ENCODE assay signal across 11 cellular contexts in genomic region chr1:199279872-199280649, GRCh38.
DNase-seq lines count a peak whose midpoint lies in the region; ATAC-seq and TF ChIP-seq lines count a peak whose summit lies in the region.
"Had no signal": no experiment of that assay in that cellular context is flagged by ENCODE, and none has a peak within 500 bp of the region (broad histone marks: within the 10 kb centered on the region; RNA-seq: fewer than 3 reads in every experiment).

No MANE protein-coding gene starts in this region.

- peak overlapping the region; percentile 81 for H2AFZ ChIP-seq in HCT116 (ENCODE audit: low read depth, low read length, poor library complexity, severe bottlenecking)
- no peak overlapping the region for H2AFZ ChIP-seq in OCI-LY3 (ENCODE audit: low read depth, low read length)
- H2AFZ ChIP-seq in neural progenitor cell (replicated peaks): no peak overlapping the region

- no peak overlapping the region for H3K4me2 ChIP-seq in HCT116 (ENCODE audit: low read length)
- H3K4me2 ChIP-seq in OCI-LY3 (ENCODE audit: low read length): no peak overlapping the region
- H3K4me2 ChIP-seq in neural progenitor cell: no peak overlapping the region

- H3K27ac Mint-ChIP-seq in neural progenitor cell: peak overlapping the region; percentile 54
- H3K27ac Mint-ChIP-seq: WTC11 had no signal

- ATAC-seq in GM18511 (IDR thresholded peaks at IDR 0.05; ENCODE audit: unreplicated experiment) (peak; percentile 77), HCT116 (peak; percentile 77)
- ATAC-seq: WTC11 had no signal

- H3K4me1 Mint-ChIP-seq in neural progenitor cell: no peaks in the 10 kb centered on the region

- H3K36me3 ChIP-seq in HCT116 (ENCODE audit: control insufficient read depth in 1 of 2, insufficient read depth in 2 of 2, low read length in 2 of 2) (no peaks in the 10 kb centered on the region), OCI-LY3 (replicated peaks; ENCODE audit: low read depth, low read length) (peaks cover 6% of the 10 kb centered on the region), neural progenitor cell (no peaks in the 10 kb centered on the region)
- H3K36me3 ChIP-seq: HAP-1 had no signal

- no peak overlapping the region for H3K9ac ChIP-seq in HCT116 (ENCODE audit: low read length)
- H3K9ac ChIP-seq in OCI-LY3 (ENCODE audit: low read length): no peak overlapping the region
- no peak overlapping the region for H3K9ac ChIP-seq in neural progenitor cell

- peak in 2 of 3 experiments; percentile 33 to 39; a peak in 4 of 6 replicates for TF ChIP-seq CTCF in HCT116 (IDR thresholded peaks at IDR 0.05 in 2 of 3, conservative IDR thresholded peaks at IDR 0.05 in 1 of 3; ENCODE audit: borderline replicate concordance in 1 of 3, insufficient read depth in 1 of 3, low read depth in 2 of 3, low read length in 2 of 3)
- 0 out of 2 replicates have a peak, but pooled peaks have one; percentile 13 for TF ChIP-seq CTCF in OCI-LY3 (IDR thresholded peaks at IDR 0.05; ENCODE audit: low read depth, low read length)
- TF ChIP-seq CTCF in neural progenitor cell (IDR thresholded peaks at IDR 0.05): no peak
- TF ChIP-seq CTCF in dorsolateral prefrontal cortex (IDR thresholded peaks at IDR 0.05 in 54 of 56, conservative IDR thresholded peaks at IDR 0.05 in 2 of 56; ENCODE audit: low read depth in 1 of 56, partially characterized antibody in 56 of 56): no peak

- H3F3A ChIP-seq in neural progenitor cell (ENCODE audit: low read depth): no peaks in the 10 kb centered on the region

- no peak for TF ChIP-seq POLR2A in HCT116 (IDR thresholded peaks at IDR 0.05; ENCODE audit: borderline replicate concordance, extremely low read depth, insufficient read depth, insufficient read length)

- no peaks in the 10 kb centered on the region; the same call in 1 of the 2 replicates for H3K9me2 ChIP-seq in HCT116 (ENCODE audit: insufficient read depth)

- H3K36me3 Mint-ChIP-seq in neural progenitor cell: no peaks in the 10 kb centered on the region
- H3K36me3 Mint-ChIP-seq: brain, WTC11 had no signal

- DNase-seq in HCT116 (ENCODE audit: low read depth, low spot score) (no peak), neural progenitor cell (ENCODE audit: low spot score) (no peak), dorsolateral prefrontal cortex (no peak), NCI-H2029 (lab: John Stamatoyannopoulos, UW) (no peak), germinal center (ENCODE audit: low spot score) (no peak)
- DNase-seq: hypothalamus had no signal

- TF ChIP-seq RAD21 in HCT116 (IDR thresholded peaks at IDR 0.05; ENCODE audit: low read depth): peak; percentile 24; the same call in 1 of the 2 replicates

- H3K9me3 Mint-ChIP-seq in neural progenitor cell: peaks cover 8% of the 10 kb centered on the region

- no peak overlapping the region for H3K4me3 ChIP-seq in HCT116 (replicated peaks in 1 of 2; ENCODE audit: low read depth in 1 of 2, low read length in 2 of 2)
- H3K4me3 ChIP-seq in OCI-LY3 (ENCODE audit: low read length): no peak overlapping the region
- no peak overlapping the region for H3K4me3 ChIP-seq in neural progenitor cell
- H3K4me3 ChIP-seq in dorsolateral prefrontal cortex: no peak overlapping the region
- H3K4me3 ChIP-seq: HAP-1 had no signal

- no peak overlapping the region for H3K4me3 Mint-ChIP-seq in neural progenitor cell
- H3K4me3 Mint-ChIP-seq: WTC11 had no signal

- H4K20me1 ChIP-seq in HCT116 (ENCODE audit: insufficient read depth): no peaks in the 10 kb centered on the region
- H4K20me1 ChIP-seq in OCI-LY3 (ENCODE audit: insufficient read depth, low read length): no peaks in the 10 kb centered on the region
- no peaks in the 10 kb centered on the region for H4K20me1 ChIP-seq in neural progenitor cell (ENCODE audit: low read depth)

- H3K9me3 ChIP-seq in HCT116 (ENCODE audit: control insufficient read depth in 1 of 2, insufficient read depth in 1 of 2, low read depth in 1 of 2, low read length in 2 of 2) (no peaks in the 10 kb centered on the region), OCI-LY3 (ENCODE audit: insufficient read depth, low read length) (peaks cover 11% of the 10 kb centered on the region; the same call in 1 of the 2 replicates), neural progenitor cell (ENCODE audit: low read depth) (no peaks in the 10 kb centered on the region)
- H3K9me3 ChIP-seq: HAP-1 had no signal

- H3K27ac ChIP-seq in HCT116 (ENCODE audit: low read depth, low read length): no peak overlapping the region
- H3K27ac ChIP-seq in OCI-LY3 (ENCODE audit: low read length): no peak overlapping the region
- H3K27ac ChIP-seq in neural progenitor cell: no peak overlapping the region
- H3K27ac ChIP-seq in dorsolateral prefrontal cortex: no peak overlapping the region

- POLR2A ChIA-PET in HCT116 (lab: Charles Lee): no interaction called here

- BruUV-seq in HCT116 (replicated peaks; lab: Mats Ljungman, UMichigan): no TSS peak

- intact Hi-C loops in HCT116 (cut with micrococcal nuclease) (no loop called here), dorsolateral prefrontal cortex (cut with DNase I) (no loop called here)

- H3K27me3 ChIP-seq in HCT116 (ENCODE audit: insufficient read depth, low read length): no peaks in the 10 kb centered on the region
- no peaks in the 10 kb centered on the region for H3K27me3 ChIP-seq in OCI-LY3 (ENCODE audit: low read depth, low read length)
- no peaks in the 10 kb centered on the region for H3K27me3 ChIP-seq in neural progenitor cell
- H3K27me3 ChIP-seq in dorsolateral prefrontal cortex: no peaks in the 10 kb centered on the region

- H3K4me1 ChIP-seq in HCT116 (ENCODE audit: control insufficient read depth in 1 of 2, insufficient read depth in 2 of 2, low read length in 2 of 2): no peaks in the 10 kb centered on the region
- H3K4me1 ChIP-seq in OCI-LY3 (ENCODE audit: low read length): peaks cover 13% of the 10 kb centered on the region
- H3K4me1 ChIP-seq in neural progenitor cell: no peaks in the 10 kb centered on the region
- H3K4me1 ChIP-seq: HAP-1 had no signal

- no peaks in the 10 kb centered on the region for H3K27me3 Mint-ChIP-seq in neural progenitor cell (ENCODE audit: insufficient read depth, low read depth)
- H3K27me3 Mint-ChIP-seq: brain had no signal

- CTCF ChIA-PET in HCT116 (lab: Charles Lee): no interaction called here

- H3K79me2 ChIP-seq in HCT116 (ENCODE audit: insufficient read depth, low read length) (no peaks in the 10 kb centered on the region), OCI-LY3 (ENCODE audit: low read length) (no peaks in the 10 kb centered on the region), neural progenitor cell (ENCODE audit: low read depth) (no peaks in the 10 kb centered on the region)

- RAD21 ChIA-PET in HCT116 (lab: Charles Lee; ENCODE audit: low non-redundant PET in 1 of 2, low total read pairs in 2 of 2, uncharacterized antibody in 2 of 2, unreplicated experiment in 2 of 2): no interaction called here

TF ChIP-seq in HCT116, 20 proteins besides CTCF, POLR2A, EP300 and RAD21:
- TF ChIP-seq ZFX (IDR thresholded peaks at IDR 0.05) (no peak), SRF (IDR thresholded peaks at IDR 0.05; ENCODE audit: low read depth) (no peak), ZNF274 (IDR thresholded peaks at IDR 0.05; ENCODE audit: low read depth, low read length) (no peak), EGR1 (IDR thresholded peaks at IDR 0.05; ENCODE audit: low read depth) (no peak), CBX3 (IDR thresholded peaks at IDR 0.05; ENCODE audit: low read depth) (no peak)
- TF ChIP-seq, protein P1, sequence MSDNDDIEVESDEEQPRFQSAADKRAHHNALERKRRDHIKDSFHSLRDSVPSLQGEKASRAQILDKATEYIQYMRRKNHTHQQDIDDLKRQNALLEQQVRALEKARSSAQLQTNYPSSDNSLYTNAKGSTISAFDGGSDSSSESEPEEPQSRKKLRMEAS (IDR thresholded peaks at IDR 0.05): no peak
- TF ChIP-seq, protein P2, sequence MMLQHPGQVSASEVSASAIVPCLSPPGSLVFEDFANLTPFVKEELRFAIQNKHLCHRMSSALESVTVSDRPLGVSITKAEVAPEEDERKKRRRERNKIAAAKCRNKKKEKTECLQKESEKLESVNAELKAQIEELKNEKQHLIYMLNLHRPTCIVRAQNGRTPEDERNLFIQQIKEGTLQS (IDR thresholded peaks at IDR 0.05): no peak
- TF ChIP-seq, protein P3, sequence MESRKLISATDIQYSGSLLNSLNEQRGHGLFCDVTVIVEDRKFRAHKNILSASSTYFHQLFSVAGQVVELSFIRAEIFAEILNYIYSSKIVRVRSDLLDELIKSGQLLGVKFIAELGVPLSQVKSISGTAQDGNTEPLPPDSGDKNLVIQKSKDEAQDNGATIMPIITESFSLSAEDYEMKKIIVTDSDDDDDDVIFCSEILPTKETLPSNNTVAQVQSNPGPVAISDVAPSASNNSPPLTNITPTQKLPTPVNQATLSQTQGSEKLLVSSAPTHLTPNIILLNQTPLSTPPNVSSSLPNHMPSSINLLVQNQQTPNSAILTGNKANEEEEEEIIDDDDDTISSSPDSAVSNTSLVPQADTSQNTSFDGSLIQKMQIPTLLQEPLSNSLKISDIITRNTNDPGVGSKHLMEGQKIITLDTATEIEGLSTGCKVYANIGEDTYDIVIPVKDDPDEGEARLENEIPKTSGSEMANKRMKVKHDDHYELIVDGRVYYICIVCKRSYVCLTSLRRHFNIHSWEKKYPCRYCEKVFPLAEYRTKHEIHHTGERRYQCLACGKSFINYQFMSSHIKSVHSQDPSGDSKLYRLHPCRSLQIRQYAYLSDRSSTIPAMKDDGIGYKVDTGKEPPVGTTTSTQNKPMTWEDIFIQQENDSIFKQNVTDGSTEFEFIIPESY (IDR thresholded peaks at IDR 0.05; ENCODE audit: extremely low read depth, insufficient replicate concordance, low read length): no peak

Comparison
In these comparisons a context has a peak if more than half of its experiments do, and no peak if none do; other contexts are left out.
1. CTCF ChIP-seq: peak in HCT116 (2 of 3) and OCI-LY3 (single experiment); none in neural progenitor cell (single experiment) and dorsolateral prefrontal cortex (0 of 56).